ENCODE assay signal across 8 cellular contexts in the genomic region with DNA sequence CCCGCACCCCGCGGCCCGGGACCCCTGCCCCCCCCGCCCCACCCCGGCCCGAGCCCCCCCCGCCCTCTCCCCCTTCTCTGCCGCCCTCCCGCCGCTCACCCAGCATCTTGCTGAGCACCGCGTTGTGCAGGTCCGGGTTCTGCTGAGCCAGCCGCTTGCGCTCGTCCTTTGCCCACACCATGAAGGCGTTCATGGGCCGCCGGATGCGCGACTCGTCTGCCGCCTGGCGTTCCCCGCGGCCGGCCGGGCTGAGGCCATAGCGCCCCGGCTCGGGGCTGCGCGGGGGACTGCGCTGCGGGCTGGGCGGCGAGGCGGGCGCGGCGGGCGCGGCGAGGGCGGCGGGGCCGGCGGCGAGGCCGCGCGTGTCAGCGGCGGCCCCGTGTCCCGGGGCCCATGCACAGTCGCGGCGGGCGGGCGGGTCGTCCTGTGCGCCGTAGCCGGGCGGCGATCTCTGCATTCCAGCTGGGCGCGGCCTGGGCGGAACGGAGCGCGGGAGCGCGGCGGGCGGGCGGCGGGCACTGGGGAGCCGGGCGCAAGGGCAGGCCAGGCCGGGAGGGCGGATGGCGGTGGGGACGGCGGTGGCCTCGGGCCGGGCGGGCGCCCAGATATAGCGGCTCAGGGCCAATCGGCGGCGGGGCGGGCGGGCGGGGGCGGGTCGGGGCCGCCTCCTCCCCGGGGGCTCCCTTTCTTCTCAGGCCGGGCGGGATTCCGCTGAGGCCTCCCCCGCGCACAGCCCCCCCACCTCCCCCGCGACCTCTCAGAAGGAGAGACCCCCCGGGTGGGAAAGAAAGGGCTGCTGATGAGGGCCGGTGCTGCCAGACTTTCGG. TPM values are rescaled to one million over a fixed set of nuclear protein-coding genes. Genes with fewer than 3 reads are reported as not detected.
A peak's percentile ranks its signal among the peaks of the same experiment; 100 is the strongest.
DNase-seq lines count a peak whose midpoint lies in the region; TF ChIP-seq lines count a peak whose summit lies in the region.

Gene SOX18, minus strand, starts transcription at position 580 of the 827 bp plus-strand sequence. Its CDS starts 123 bp downstream, at position 457.

- DNase-seq in AG09309 (ENCODE audit: low read depth) (no peak), HT-29 (ENCODE audit: low spot score) (peak; percentile 44), thyroid gland (no peak), hippocampal formation (lab: John Stamatoyannopoulos, UW) (no peak), progenitor cell of endocrine pancreas (ENCODE audit: low spot score, unreplicated experiment) (no peak), cerebellar nuclear complex (lab: John Stamatoyannopoulos, UW) (no peak)

- H3K36me3 Mint-ChIP-seq in activated naive CD8-positive, alpha-beta T cell, result no peaks in the 10 kb centered on the region
- no peaks in the 10 kb centered on the region for H3K36me3 Mint-ChIP-seq in progenitor cell of endocrine pancreas (ENCODE audit: insufficient read depth)

- H3K9me3 ChIP-seq in iPS-18c (ENCODE audit: control insufficient read depth, insufficient read depth, low read length), result peaks cover 2% of the 10 kb centered on the region
- no peaks in the 10 kb centered on the region for H3K9me3 ChIP-seq in thyroid gland

- WGBS in thyroid gland, 2 donors, result no CpG with 5 or more reads among the region's 112 CpGs

- TF ChIP-seq CTCF in AG09309 (IDR thresholded peaks at IDR 0.05; ENCODE audit: control insufficient read depth, insufficient read depth, low read depth, low read length, missing control alignments), result peak; percentile 5
- TF ChIP-seq CTCF in thyroid gland (IDR thresholded peaks at IDR 0.05), result no peak
- TF ChIP-seq CTCF in progenitor cell of endocrine pancreas (IDR thresholded peaks at IDR 0.05; ENCODE audit: unreplicated experiment), result no peak

- intact Hi-C loops in thyroid gland (cut with DNase I), result no loop called here

- H3K27ac Mint-ChIP-seq in activated naive CD8-positive, alpha-beta T cell, result no peak within 1 kb of the TSS
- H3K27ac Mint-ChIP-seq in progenitor cell of endocrine pancreas, result no peak within 1 kb of the TSS

- no peak for TF ChIP-seq POLR2A in thyroid gland (IDR thresholded peaks at IDR 0.05)

- peak within 1 kb of the TSS; percentile 62 to 70 (median 68) for H3K27ac ChIP-seq in thyroid gland

- no peak within 1 kb of the TSS; the same call in 1 of the 2 replicates for H3K4me3 ChIP-seq in AG09309 (ENCODE audit: control insufficient read depth, low read depth, low read length)
- peak within 1 kb of the TSS; percentile 38 for H3K4me3 ChIP-seq in iPS-18c (ENCODE audit: insufficient read depth, low read depth, low read length)
- H3K4me3 ChIP-seq in thyroid gland (replicated peaks in 1 of 3), result peak within 1 kb of the TSS in 1 of 3 donors; percentile 26

- H3K27me3 ChIP-seq in thyroid gland, result peaks cover 4% of the 10 kb centered on the region

- peaks cover 3 to 10% of the 10 kb centered on the region in 2 donors for H3K4me1 ChIP-seq in thyroid gland

- H3K27me3 Mint-ChIP-seq in activated naive CD8-positive, alpha-beta T cell, result peaks cover 10% of the 10 kb centered on the region
- H3K27me3 Mint-ChIP-seq in progenitor cell of endocrine pancreas, result peaks cover 64% of the 10 kb centered on the region

- no peaks in the 10 kb centered on the region for H3K9me3 Mint-ChIP-seq in activated naive CD8-positive, alpha-beta T cell (ENCODE audit: low read depth)
- H3K9me3 Mint-ChIP-seq in progenitor cell of endocrine pancreas (ENCODE audit: low read depth), result no peaks in the 10 kb centered on the region

- H3K4me3 Mint-ChIP-seq in activated naive CD8-positive, alpha-beta T cell, result peak within 1 kb of the TSS; percentile 56
- H3K4me3 Mint-ChIP-seq in progenitor cell of endocrine pancreas (ENCODE audit: low read depth), result no peak within 1 kb of the TSS

- H3K36me3 ChIP-seq in thyroid gland, result peaks cover 4% of the 10 kb centered on the region in 2 donors

- peaks cover 14% of the 10 kb centered on the region for H3K4me1 Mint-ChIP-seq in activated naive CD8-positive, alpha-beta T cell (ENCODE audit: low read depth)
- H3K4me1 Mint-ChIP-seq in progenitor cell of endocrine pancreas (ENCODE audit: low read depth), result no peaks in the 10 kb centered on the region

RNA-seq across cellular contexts. Expression of gene SOX18, which starts in this region (rescaled TPM):
- total RNA-seq in HT-29 (2014; rRNA removed; shearing (Covaris generic)), result not detected in 2 replicates
- total RNA-seq in thyroid gland (10 to 100 TPM in 2 of 4 donors, 1 to 10 TPM in 2; 7.5 to 16.9 (median 10.6) TPM), progenitor cell of endocrine pancreas (not detected in 2 replicates)

Comparison
In these comparisons a context has a peak if more than half of its experiments do, and no peak if none do; other contexts are left out.
1. Peak in DNase-seq in HT-29; RNA of the gene not detected or under 1 TPM.